ENCODE assay signal across 3 cellular contexts in the genomic region with DNA sequence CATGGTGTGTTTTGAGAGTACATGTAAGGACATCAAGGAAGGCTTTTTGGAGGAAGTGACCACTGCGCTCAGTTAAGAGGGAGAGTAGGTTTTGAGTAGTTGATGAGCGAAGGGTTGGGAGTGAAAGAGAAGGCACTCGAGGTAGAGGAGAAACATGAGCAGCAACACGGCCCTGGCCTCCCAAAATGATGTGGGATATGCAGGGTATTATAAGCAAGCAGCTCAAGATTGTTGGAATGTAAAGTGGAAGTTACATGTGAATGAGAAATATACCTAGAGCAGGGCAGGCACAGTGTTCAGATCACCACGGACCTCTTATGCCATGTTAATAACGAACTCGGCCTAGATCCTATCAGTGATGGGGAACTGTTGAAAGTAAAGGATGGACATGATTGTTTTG.
TF ChIP-seq lines count a peak whose summit lies in the region.

No MANE protein-coding gene starts in this region.

TF ChIP-seq in SK-N-SH, 30 proteins besides CTCF, POLR2A, EP300 and RAD21 (continues in another document):
- TF ChIP-seq FOXM1 (IDR thresholded peaks at IDR 0.05; ENCODE audit: low read depth), result no peak
- TF ChIP-seq RCOR1 (IDR thresholded peaks at IDR 0.05; ENCODE audit: low read length), result no peak
- no peak for TF ChIP-seq TAF1 (IDR thresholded peaks at IDR 0.05; ENCODE audit: borderline replicate concordance, low read depth, low read length)
- no peak for TF ChIP-seq NFIC (IDR thresholded peaks at IDR 0.05; ENCODE audit: borderline replicate concordance)
- no peak for TF ChIP-seq FOXJ3 (CRISPR knock-in tag; IDR thresholded peaks at IDR 0.05)
- TF ChIP-seq RFX5 (IDR thresholded peaks at IDR 0.05; ENCODE audit: low read length), result no peak
- no peak for TF ChIP-seq GABPA (IDR thresholded peaks at IDR 0.05; ENCODE audit: low read depth)
- TF ChIP-seq MEF2A (IDR thresholded peaks at IDR 0.05; ENCODE audit: borderline replicate concordance, low read depth), result no peak
- TF ChIP-seq, protein P1, sequence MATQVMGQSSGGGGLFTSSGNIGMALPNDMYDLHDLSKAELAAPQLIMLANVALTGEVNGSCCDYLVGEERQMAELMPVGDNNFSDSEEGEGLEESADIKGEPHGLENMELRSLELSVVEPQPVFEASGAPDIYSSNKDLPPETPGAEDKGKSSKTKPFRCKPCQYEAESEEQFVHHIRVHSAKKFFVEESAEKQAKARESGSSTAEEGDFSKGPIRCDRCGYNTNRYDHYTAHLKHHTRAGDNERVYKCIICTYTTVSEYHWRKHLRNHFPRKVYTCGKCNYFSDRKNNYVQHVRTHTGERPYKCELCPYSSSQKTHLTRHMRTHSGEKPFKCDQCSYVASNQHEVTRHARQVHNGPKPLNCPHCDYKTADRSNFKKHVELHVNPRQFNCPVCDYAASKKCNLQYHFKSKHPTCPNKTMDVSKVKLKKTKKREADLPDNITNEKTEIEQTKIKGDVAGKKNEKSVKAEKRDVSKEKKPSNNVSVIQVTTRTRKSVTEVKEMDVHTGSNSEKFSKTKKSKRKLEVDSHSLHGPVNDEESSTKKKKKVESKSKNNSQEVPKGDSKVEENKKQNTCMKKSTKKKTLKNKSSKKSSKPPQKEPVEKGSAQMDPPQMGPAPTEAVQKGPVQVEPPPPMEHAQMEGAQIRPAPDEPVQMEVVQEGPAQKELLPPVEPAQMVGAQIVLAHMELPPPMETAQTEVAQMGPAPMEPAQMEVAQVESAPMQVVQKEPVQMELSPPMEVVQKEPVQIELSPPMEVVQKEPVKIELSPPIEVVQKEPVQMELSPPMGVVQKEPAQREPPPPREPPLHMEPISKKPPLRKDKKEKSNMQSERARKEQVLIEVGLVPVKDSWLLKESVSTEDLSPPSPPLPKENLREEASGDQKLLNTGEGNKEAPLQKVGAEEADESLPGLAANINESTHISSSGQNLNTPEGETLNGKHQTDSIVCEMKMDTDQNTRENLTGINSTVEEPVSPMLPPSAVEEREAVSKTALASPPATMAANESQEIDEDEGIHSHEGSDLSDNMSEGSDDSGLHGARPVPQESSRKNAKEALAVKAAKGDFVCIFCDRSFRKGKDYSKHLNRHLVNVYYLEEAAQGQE (IDR thresholded peaks at IDR 0.05; ENCODE audit: low read depth, low read length), result no peak
- no peak for TF ChIP-seq EZH2phosphoT487 (IDR thresholded peaks at IDR 0.05; ENCODE audit: borderline replicate concordance, low read depth)
- no peak for TF ChIP-seq RXRA (IDR thresholded peaks at IDR 0.05; ENCODE audit: borderline replicate concordance, low read depth)
- no peak for TF ChIP-seq JUND (IDR thresholded peaks at IDR 0.05)
- TF ChIP-seq, protein P2, sequence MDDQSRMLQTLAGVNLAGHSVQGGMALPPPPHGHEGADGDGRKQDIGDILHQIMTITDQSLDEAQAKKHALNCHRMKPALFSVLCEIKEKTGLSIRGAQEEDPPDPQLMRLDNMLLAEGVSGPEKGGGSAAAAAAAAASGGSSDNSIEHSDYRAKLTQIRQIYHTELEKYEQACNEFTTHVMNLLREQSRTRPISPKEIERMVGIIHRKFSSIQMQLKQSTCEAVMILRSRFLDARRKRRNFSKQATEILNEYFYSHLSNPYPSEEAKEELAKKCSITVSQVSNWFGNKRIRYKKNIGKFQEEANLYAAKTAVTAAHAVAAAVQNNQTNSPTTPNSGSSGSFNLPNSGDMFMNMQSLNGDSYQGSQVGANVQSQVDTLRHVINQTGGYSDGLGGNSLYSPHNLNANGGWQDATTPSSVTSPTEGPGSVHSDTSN (IDR thresholded peaks at IDR 0.05), result no peak
- no peak for TF ChIP-seq YY1 (IDR thresholded peaks at IDR 0.05; ENCODE audit: low read depth)

TF ChIP-seq in SK-N-SH treated with all-trans-retinoic acid at 6 μM for 48 hours, 23 proteins besides CTCF, POLR2A, EP300 and RAD21:
- TF ChIP-seq TCF4 (CRISPR knock-in tag; IDR thresholded peaks at IDR 0.05; ENCODE audit: borderline replicate concordance), result no peak
- TF ChIP-seq OSR1 (CRISPR knock-in tag; IDR thresholded peaks at IDR 0.05), result no peak
- TF ChIP-seq CSDC2 (CRISPR knock-in tag; IDR thresholded peaks at IDR 0.05), result no peak
- no peak for TF ChIP-seq ZNF70 (CRISPR knock-in tag; IDR thresholded peaks at IDR 0.05)
- TF ChIP-seq ZNF565 (CRISPR knock-in tag; conservative IDR thresholded peaks at IDR 0.05; ENCODE audit: low read depth), result no peak
- TF ChIP-seq, protein P3, sequence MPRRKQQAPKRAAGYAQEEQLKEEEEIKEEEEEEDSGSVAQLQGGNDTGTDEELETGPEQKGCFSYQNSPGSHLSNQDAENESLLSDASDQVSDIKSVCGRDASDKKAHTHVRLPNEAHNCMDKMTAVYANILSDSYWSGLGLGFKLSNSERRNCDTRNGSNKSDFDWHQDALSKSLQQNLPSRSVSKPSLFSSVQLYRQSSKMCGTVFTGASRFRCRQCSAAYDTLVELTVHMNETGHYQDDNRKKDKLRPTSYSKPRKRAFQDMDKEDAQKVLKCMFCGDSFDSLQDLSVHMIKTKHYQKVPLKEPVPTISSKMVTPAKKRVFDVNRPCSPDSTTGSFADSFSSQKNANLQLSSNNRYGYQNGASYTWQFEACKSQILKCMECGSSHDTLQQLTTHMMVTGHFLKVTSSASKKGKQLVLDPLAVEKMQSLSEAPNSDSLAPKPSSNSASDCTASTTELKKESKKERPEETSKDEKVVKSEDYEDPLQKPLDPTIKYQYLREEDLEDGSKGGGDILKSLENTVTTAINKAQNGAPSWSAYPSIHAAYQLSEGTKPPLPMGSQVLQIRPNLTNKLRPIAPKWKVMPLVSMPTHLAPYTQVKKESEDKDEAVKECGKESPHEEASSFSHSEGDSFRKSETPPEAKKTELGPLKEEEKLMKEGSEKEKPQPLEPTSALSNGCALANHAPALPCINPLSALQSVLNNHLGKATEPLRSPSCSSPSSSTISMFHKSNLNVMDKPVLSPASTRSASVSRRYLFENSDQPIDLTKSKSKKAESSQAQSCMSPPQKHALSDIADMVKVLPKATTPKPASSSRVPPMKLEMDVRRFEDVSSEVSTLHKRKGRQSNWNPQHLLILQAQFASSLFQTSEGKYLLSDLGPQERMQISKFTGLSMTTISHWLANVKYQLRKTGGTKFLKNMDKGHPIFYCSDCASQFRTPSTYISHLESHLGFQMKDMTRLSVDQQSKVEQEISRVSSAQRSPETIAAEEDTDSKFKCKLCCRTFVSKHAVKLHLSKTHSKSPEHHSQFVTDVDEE (CRISPR knock-in tag; IDR thresholded peaks at IDR 0.05), result no peak
- TF ChIP-seq, protein P4, sequence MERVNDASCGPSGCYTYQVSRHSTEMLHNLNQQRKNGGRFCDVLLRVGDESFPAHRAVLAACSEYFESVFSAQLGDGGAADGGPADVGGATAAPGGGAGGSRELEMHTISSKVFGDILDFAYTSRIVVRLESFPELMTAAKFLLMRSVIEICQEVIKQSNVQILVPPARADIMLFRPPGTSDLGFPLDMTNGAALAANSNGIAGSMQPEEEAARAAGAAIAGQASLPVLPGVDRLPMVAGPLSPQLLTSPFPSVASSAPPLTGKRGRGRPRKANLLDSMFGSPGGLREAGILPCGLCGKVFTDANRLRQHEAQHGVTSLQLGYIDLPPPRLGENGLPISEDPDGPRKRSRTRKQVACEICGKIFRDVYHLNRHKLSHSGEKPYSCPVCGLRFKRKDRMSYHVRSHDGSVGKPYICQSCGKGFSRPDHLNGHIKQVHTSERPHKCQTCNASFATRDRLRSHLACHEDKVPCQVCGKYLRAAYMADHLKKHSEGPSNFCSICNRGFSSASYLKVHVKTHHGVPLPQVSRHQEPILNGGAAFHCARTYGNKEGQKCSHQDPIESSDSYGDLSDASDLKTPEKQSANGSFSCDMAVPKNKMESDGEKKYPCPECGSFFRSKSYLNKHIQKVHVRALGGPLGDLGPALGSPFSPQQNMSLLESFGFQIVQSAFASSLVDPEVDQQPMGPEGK (CRISPR knock-in tag; IDR thresholded peaks at IDR 0.05; ENCODE audit: borderline replicate concordance), result no peak
- TF ChIP-seq BACH2 (CRISPR knock-in tag; IDR thresholded peaks at IDR 0.05; ENCODE audit: borderline replicate concordance), result no peak
- TF ChIP-seq GLIS3 (CRISPR knock-in tag; IDR thresholded peaks at IDR 0.05), result no peak
- no peak for TF ChIP-seq RARB (CRISPR knock-in tag; IDR thresholded peaks at IDR 0.05)
- TF ChIP-seq ZC3H10 (CRISPR knock-in tag; IDR thresholded peaks at IDR 0.05), result no peak
- TF ChIP-seq, protein P5, sequence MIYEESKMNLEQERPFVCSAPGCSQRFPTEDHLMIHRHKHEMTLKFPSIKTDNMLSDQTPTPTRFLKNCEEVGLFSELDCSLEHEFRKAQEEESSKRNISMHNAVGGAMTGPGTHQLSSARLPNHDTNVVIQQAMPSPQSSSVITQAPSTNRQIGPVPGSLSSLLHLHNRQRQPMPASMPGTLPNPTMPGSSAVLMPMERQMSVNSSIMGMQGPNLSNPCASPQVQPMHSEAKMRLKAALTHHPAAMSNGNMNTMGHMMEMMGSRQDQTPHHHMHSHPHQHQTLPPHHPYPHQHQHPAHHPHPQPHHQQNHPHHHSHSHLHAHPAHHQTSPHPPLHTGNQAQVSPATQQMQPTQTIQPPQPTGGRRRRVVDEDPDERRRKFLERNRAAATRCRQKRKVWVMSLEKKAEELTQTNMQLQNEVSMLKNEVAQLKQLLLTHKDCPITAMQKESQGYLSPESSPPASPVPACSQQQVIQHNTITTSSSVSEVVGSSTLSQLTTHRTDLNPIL (CRISPR knock-in tag; IDR thresholded peaks at IDR 0.05; ENCODE audit: low read depth), result no peak
- TF ChIP-seq ISL1 (CRISPR knock-in tag; IDR thresholded peaks at IDR 0.05), result no peak

TF ChIP-seq in GM12891, 5 proteins besides CTCF, POLR2A, EP300 and RAD21:
- no peak for TF ChIP-seq POU2F2 (IDR thresholded peaks at IDR 0.05; ENCODE audit: low read depth, low read length)
- TF ChIP-seq PAX5 (IDR thresholded peaks at IDR 0.05; ENCODE audit: insufficient read depth, low read length, severe bottlenecking), result no peak
- no peak for TF ChIP-seq SPI1 (IDR thresholded peaks at IDR 0.05; ENCODE audit: low read depth, low read length)
- TF ChIP-seq TAF1 (IDR thresholded peaks at IDR 0.05; ENCODE audit: low read depth, low read length), result no peak
- no peak for TF ChIP-seq POLR2AphosphoS5 (IDR thresholded peaks at IDR 0.05; ENCODE audit: low read depth, low read length)
